Comparison of ENCODE assay signal across 24 cellular contexts in the genomic region with DNA sequence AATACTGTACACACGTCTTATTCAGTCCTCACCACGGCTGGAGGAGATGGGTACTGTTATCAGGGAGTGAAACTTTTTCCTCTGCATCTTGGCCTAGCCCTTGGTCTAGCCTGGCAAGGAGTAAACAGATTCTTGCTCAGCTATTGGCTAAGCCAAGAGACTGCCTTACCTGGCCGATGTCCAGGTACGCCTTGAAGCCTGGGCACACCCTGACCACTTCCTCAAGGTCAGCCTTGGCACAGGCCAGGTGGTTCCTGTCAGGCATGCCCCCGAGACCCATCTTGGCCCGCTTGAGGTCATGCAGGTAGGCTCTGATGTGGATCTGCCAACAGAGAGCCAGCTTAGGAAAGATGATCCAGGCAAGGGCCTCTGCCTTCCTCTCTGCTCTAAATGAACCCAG. TPM values are rescaled to one million over a fixed set of nuclear protein-coding genes. Genes with fewer than 3 reads are reported as not detected.
"Had no signal": no experiment of that assay in that cellular context is flagged by ENCODE, and none has a peak within 500 bp of the region (broad histone marks: within the 10 kb centered on the region; RNA-seq: fewer than 3 reads in every experiment).

No MANE protein-coding gene starts in this region.

- H3K4me1 ChIP-seq: SJCRH30 had no signal

- DNase-seq: activated CD4-positive, alpha-beta T cell treated with anti-CD3 and anti-CD28 coated beads for 48 hours; activated CD4-positive, alpha-beta T cell treated with anti-CD3 and anti-CD28 coated beads, Interleukin-2, amount 50 U/mL, for 4 hours; activated CD4-positive, CD25-positive, alpha-beta regulatory T cell treated with anti-CD3 and anti-CD28 coated beads, Interleukin-2, amount 50 U/mL, for 72 hours; activated CD8-positive, alpha-beta memory T cell treated with anti-CD3 and anti-CD28 coated beads, Interleukin-2, amount 50 U/mL, for 48 hours; activated CD8-positive, alpha-beta T cell treated with anti-CD3 and anti-CD28 coated beads, Interleukin-2, amount 10 ng/mL, durations not matched to agents 7 days and 5 days; activated effector memory CD4-positive, alpha-beta T cell treated with Interleukin-2 at 50 U/mL for 16 hours; activated naive CD4-positive, alpha-beta T cell; activated T-cell treated with anti-CD3 and anti-CD28 coated beads, Interleukin-2, amount 50 U/mL, for 1 hour; aorta; MG63; NCI-H1105; NCI-H1436; NCI-H1694 treated with DMSO at 0.1 percent for 48 hours; NCI-H2029 treated with DMSO at 0.1 percent for 48 hours; NCI-H345; NCI-H510A; NCI-H526 treated with DMSO at 0.1 percent for 48 hours; NCI-H82; Right ventricle myocardium superior; SJCRH30; SK-N-SH had no signal

- H3K27ac Mint-ChIP-seq: activated CD8-positive, alpha-beta T cell treated with anti-CD3 and anti-CD28 coated beads, Interleukin-2, amount 10 ng/mL, durations not matched to agents 7 days and 5 days had no signal

- H3K4me3 ChIP-seq: MG63, SJCRH30 had no signal

- H3K9me3 ChIP-seq: MG63, SJCRH30, SK-N-SH had no signal

- H3K9ac ChIP-seq: SK-N-SH had no signal

- H3K4me3 Mint-ChIP-seq: activated CD8-positive, alpha-beta T cell treated with anti-CD3 and anti-CD28 coated beads, Interleukin-2, amount 10 ng/mL, durations not matched to agents 7 days and 5 days; activated naive CD4-positive, alpha-beta T cell treated with anti-CD3 and anti-CD28 coated beads, Interleukin-2, amount 50 U/mL, for 24 hours had no signal

- H3K27ac ChIP-seq: SJCRH30 had no signal

- ATAC-seq: activated CD8-positive, alpha-beta T cell treated with anti-CD3 and anti-CD28 coated beads, Interleukin-2, amount 10 ng/mL, durations not matched to agents 7 days and 5 days had no signal

- H3K9me3 Mint-ChIP-seq: activated naive CD4-positive, alpha-beta T cell treated with anti-CD3 and anti-CD28 coated beads, Interleukin-2, amount 50 U/mL, for 24 hours had no signal

- H3K27me3 ChIP-seq: MG63 had no signal

- H3K27me3 Mint-ChIP-seq: activated naive CD4-positive, alpha-beta T cell treated with anti-CD3 and anti-CD28 coated beads, Interleukin-2, amount 50 U/mL, for 24 hours had no signal

- H3K36me3 ChIP-seq: MG63, SJCRH30 had no signal

- H3K4me2 ChIP-seq: SK-N-SH had no signal

- H3K4me1 Mint-ChIP-seq: activated naive CD4-positive, alpha-beta T cell treated with anti-CD3 and anti-CD28 coated beads, Interleukin-2, amount 50 U/mL, for 24 hours had no signal

RNA-seq across cellular contexts. Expression of a gene that starts 19.0 kb away (rescaled TPM):
- total RNA-seq: OCI-LY7, Right ventricle myocardium superior, RPMI7951, SJCRH30 had no signal
- polyA plus RNA-seq: SK-N-SH had no signal
